In genomic region chr2:120253021-120253882, GRCh38 we compare ENCODE assay signal across 8 cellular contexts. TPM values are rescaled to one million over a fixed set of nuclear protein-coding genes. Genes with fewer than 3 reads are reported as not detected.
DNase-seq lines count a peak whose midpoint lies in the region; ATAC-seq, FAIRE-seq and TF ChIP-seq lines count a peak whose summit lies in the region.

No MANE protein-coding gene starts in this region.

- peaks cover 17% of the 10 kb centered on the region for H3K4me1 ChIP-seq in SJSA1 (replicated peaks)
- H3K4me1 ChIP-seq in pancreas: peaks cover 0 to 7% (median 5%) of the 10 kb centered on the region in 3 donors

- H3K9me3 ChIP-seq in SJSA1 (replicated peaks) (no peaks in the 10 kb centered on the region), pancreas (no peaks in the 10 kb centered on the region)

- no peak for FAIRE-seq in pancreas (lab: Jason Lieb, UNC)

- H3K36me3 ChIP-seq in SJSA1 (peaks cover 16% of the 10 kb centered on the region), pancreas (no peaks in the 10 kb centered on the region)

- H3K27ac ChIP-seq in SJSA1 (peak overlapping the region; percentile 47), pancreas (peak overlapping the region; percentile 67 to 89 (median 86))

- ATAC-seq in GM19468 (IDR thresholded peaks at IDR 0.05; ENCODE audit: extremely low read depth, unreplicated experiment): peak; percentile 7
- ATAC-seq in HG03521 (IDR thresholded peaks at IDR 0.05; ENCODE audit: unreplicated experiment): peak; percentile 2
- peak; percentile 77 to 86 for ATAC-seq in left cardiac atrium
- peak; percentile 54 to 77 (median 66) for ATAC-seq in pancreas

- H3K27me3 ChIP-seq in SJSA1 (replicated peaks): no peaks in the 10 kb centered on the region
- H3K27me3 ChIP-seq in pancreas: no peaks in the 10 kb centered on the region

- peak overlapping the region; percentile 86 for H3K4me3 ChIP-seq in SJSA1
- H3K4me3 ChIP-seq in pancreas: peak overlapping the region; percentile 83 to 99 (median 94)

- DNase-seq in Daoy (ENCODE audit: low read depth) (peak; percentile 78), SJSA1 (ENCODE audit: low read depth in 1 of 2, low spot score in 2 of 2) (peak; percentile 81 to 82), anterior cingulate cortex (lab: John Stamatoyannopoulos, UW) (peak in 54 of 58 donors; percentile 26 to 83 (median 72)), left cardiac atrium (peak; percentile 92), pancreas (peak; percentile 67 to 91 (median 76)), cortex of kidney (lab: John Stamatoyannopoulos, UW) (no peak)

- intact Hi-C loops in left cardiac atrium (cut with DNase I) (loop anchor here in 1 of 2 donors (5.0 kb wide), 2 partner anchors 39 to 59 kb away; no protein-coding TSS in a partner anchor), pancreas (cut with DNase I) (no loop called here)

- 0 to 1% methylated on average over 33 to 60 of the region's 60 CpGs for WGBS in pancreas, 2 donors

- TF ChIP-seq CTCF in pancreas (IDR thresholded peaks at IDR 0.05): peak in 1 of 4 donors; percentile 17

RNA-seq across cellular contexts. Expression of gene RALB, which starts 0.6 kb away (rescaled TPM):
- 37.7 and 39.5 TPM in 2 replicates for total RNA-seq in Daoy (2014; rRNA removed; shearing (Covaris generic))
- total RNA-seq in SJSA1 (2014; rRNA removed; shearing (Covaris generic)): 63.1 and 84.7 TPM in 2 replicates
- 10 to 100 TPM; 52.5 to 54.7 TPM for total RNA-seq in left cardiac atrium
- total RNA-seq in pancreas: 10 to 100 TPM; 12.0 to 24.2 (median 15.4) TPM
- 10 to 100 TPM in 1 of 2 donors, 1 to 10 TPM in 1; 9.8 to 18.5 TPM for polyA plus RNA-seq in pancreas

RNA-seq across cellular contexts. Expression of gene TMEM185B, which starts 30.1 kb away (rescaled TPM):
- total RNA-seq in Daoy (2014; rRNA removed; shearing (Covaris generic)): 23.7 and 23.8 TPM in 2 replicates
- 52.8 and 54.5 TPM in 2 replicates for total RNA-seq in SJSA1 (2014; rRNA removed; shearing (Covaris generic))
- total RNA-seq in left cardiac atrium (10 to 100 TPM; 22.2 to 24.7 TPM), pancreas (10 to 100 TPM in 3 of 6 donors, 1 to 10 TPM in 3; 6.6 to 13.5 (median 11.0) TPM)
- 1 to 10 TPM; 2.8 to 5.7 TPM for polyA plus RNA-seq in pancreas

Comparison
In these comparisons a context has a peak if more than half of its experiments do, and no peak if none do; other contexts are left out.
1. ATAC-seq: peak in every context shown above with its lines; median percentile 82 in left cardiac atrium; 66 in pancreas; 7 in GM19468; 2 in HG03521.